Comparison of ENCODE assay signal across 12 cellular contexts in the genomic region with DNA sequence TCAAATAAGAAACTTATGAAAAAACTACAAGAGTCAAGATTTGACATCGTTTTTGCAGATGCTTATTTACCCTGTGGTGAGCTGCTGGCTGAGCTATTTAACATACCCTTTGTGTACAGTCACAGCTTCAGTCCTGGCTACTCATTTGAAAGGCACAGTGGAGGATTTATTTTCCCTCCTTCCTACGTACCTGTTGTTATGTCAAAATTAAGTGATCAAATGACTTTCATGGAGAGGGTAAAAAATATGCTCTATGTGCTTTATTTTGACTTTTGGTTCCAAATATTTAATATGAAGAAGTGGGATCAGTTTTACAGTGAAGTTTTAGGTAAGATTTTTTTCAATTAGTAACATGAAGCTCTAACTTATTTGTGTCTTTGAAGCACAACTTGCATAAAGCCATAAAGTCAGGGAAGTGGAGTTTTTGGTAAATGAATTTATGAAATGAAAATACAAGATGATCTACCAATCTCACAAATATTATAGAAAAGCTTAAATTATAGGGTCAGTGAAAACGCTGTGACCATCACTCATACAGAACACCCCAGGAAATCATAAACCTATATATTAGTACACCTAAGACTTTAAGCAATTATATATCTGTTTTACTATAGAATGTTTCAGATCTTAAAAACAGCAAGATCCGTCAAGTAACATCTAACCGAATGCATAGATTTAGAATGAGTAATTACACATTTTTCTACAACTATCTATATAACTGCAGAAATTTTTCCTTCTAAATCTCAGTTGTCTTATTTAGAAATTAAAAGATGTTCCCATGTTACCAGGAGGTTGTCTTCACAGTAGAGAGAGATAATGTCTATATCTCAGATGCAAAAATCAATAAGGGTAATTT. TPM values are rescaled to one million over a fixed set of nuclear protein-coding genes. Genes with fewer than 3 reads are reported as not detected.
DNase-seq lines count a peak whose midpoint lies in the region; ATAC-seq, FAIRE-seq and TF ChIP-seq lines count a peak whose summit lies in the region.
"Not testable (repeated sequence)": the region's sequence is repeated elsewhere in the genome, so short reads cannot be mapped to it uniquely, and the experiment has no call there.
"Had no signal": no experiment of that assay in that cellular context is flagged by ENCODE, and none has a peak within 500 bp of the region (broad histone marks: within the 10 kb centered on the region; RNA-seq: fewer than 3 reads in every experiment).

No MANE protein-coding gene starts in this region.

- not testable (repeated sequence) for H2AK5ac ChIP-seq in H9 (ENCODE audit: insufficient read length, low read length)

- not testable (repeated sequence) for H3K9ac ChIP-seq in H9 (ENCODE audit: extremely low read depth, insufficient read length, low read length); kidney (ENCODE audit: low read length in 2 of 2); neural progenitor cell

- H3K4me3 ChIP-seq in hepatocyte; kidney (ENCODE audit: low read length in 2 of 2); neural progenitor cell: not testable (repeated sequence)

- H3K4me2 ChIP-seq in H9 (ENCODE audit: insufficient read depth, insufficient read length, low read length); neural progenitor cell: not testable (repeated sequence)
- peak overlapping the region; percentile 23 for H3K4me2 ChIP-seq in hepatocyte

- H3K18ac ChIP-seq in H9 (ENCODE audit: insufficient read length, low read depth, low read length) = not testable (repeated sequence)

- no CpG with 5 or more reads among the region's 5 CpGs for WGBS in H9 (ENCODE audit: extremely low coverage, insufficient read length, low lambda C conversion rate)
- WGBS in hepatocyte (ENCODE audit: low lambda C conversion rate, missing lambda C conversion rate) = 63% methylated on average over 5 of the region's 5 CpGs

- H3K79me2 ChIP-seq in H9 (ENCODE audit: insufficient read depth, low read length); hepatocyte; neural progenitor cell (ENCODE audit: low read depth): not testable (repeated sequence)

- H2BK20ac ChIP-seq in H9 (ENCODE audit: low read depth, low read length, poor library complexity, severe bottlenecking) = not testable (repeated sequence)

- H3K4me1 ChIP-seq in H9 (ENCODE audit: insufficient read depth, low read length); hepatocyte (ENCODE audit: insufficient read depth); kidney (ENCODE audit: control insufficient read depth in 1 of 2, insufficient read depth in 1 of 2, low read depth in 1 of 2, low read length in 2 of 2); neural progenitor cell: not testable (repeated sequence)

- not testable (repeated sequence) for H3K9me2 ChIP-seq in hepatocyte (replicated peaks; ENCODE audit: insufficient read depth)

- H3K4ac ChIP-seq in H9 (ENCODE audit: low read depth, low read length) = not testable (repeated sequence)

- not testable (repeated sequence) for H3T11ph ChIP-seq in H9 (ENCODE audit: low read length)

- POLR2A ChIA-PET in WTC11 (lab: Charles Lee) = not testable (repeated sequence)

- H3K23me2 ChIP-seq in H9 (ENCODE audit: insufficient read length, low read depth, low read length, poor library complexity, severe bottlenecking) = not testable (repeated sequence)

- H3F3A ChIP-seq in neural progenitor cell (ENCODE audit: low read depth) = not testable (repeated sequence)

- H3K36me3 Mint-ChIP-seq in H9 (ENCODE audit: insufficient read depth in 1 of 3, low read depth in 3 of 3); WTC11; neural progenitor cell: not testable (repeated sequence)

- H4K20me1 ChIP-seq in H9 (ENCODE audit: control insufficient read depth, insufficient read depth, insufficient read length); hepatocyte (ENCODE audit: insufficient read depth, poor library complexity, severe bottlenecking); neural progenitor cell (ENCODE audit: low read depth): not testable (repeated sequence)

- H3K27ac Mint-ChIP-seq in H9 (peak overlapping the region in 2 of 3 experiments; percentile 95; a peak in 4 of 7 replicates), WTC11 (peak overlapping the region; percentile 51), neural progenitor cell (peak overlapping the region; percentile 18)

- DNase-seq in DMS153 (lab: John Stamatoyannopoulos, UW) = peak; percentile 7
- DNase-seq in H9; WTC11 (ENCODE audit: low spot score); hepatocyte (ENCODE audit: low spot score); kidney: not testable (repeated sequence)
- peak; percentile 2 for DNase-seq in NCI-H748 (lab: John Stamatoyannopoulos, UW; ENCODE audit: unreplicated experiment)
- peak; percentile 12 for DNase-seq in neural progenitor cell (ENCODE audit: low spot score)

- FAIRE-seq in kidney (lab: Jason Lieb, UNC) = peak; percentile 69

- H2AFZ ChIP-seq in H9 (ENCODE audit: low read length) = not testable (repeated sequence)
- H2AFZ ChIP-seq in hepatocyte (peak overlapping the region; percentile 46), neural progenitor cell (replicated peaks) (peak overlapping the region; percentile 2)

- not testable (repeated sequence) for H3K36me3 ChIP-seq in hepatocyte (replicated peaks; ENCODE audit: insufficient read depth, low read depth); kidney (ENCODE audit: control insufficient read depth in 1 of 2, insufficient read depth in 2 of 2, low read length in 2 of 2); neural progenitor cell

- not testable (repeated sequence) for H3K27ac ChIP-seq in H9 (ENCODE audit: insufficient read length, low read depth, low read length); kidney (ENCODE audit: low read depth in 2 of 2, low read length in 2 of 2); neural progenitor cell
- peak overlapping the region; percentile 19 for H3K27ac ChIP-seq in hepatocyte

- not testable (repeated sequence) for H3K9me3 ChIP-seq in H9 (ENCODE audit: control insufficient read depth, low read depth, low read length); hepatocyte (ENCODE audit: low read depth); kidney (ENCODE audit: control insufficient read depth in 1 of 2, low read length in 2 of 2); neural progenitor cell (ENCODE audit: low read depth)

- H4K8ac ChIP-seq in H9 (replicated peaks; ENCODE audit: insufficient read length, low read depth, low read length) = not testable (repeated sequence)

- H3K79me1 ChIP-seq in H9 (ENCODE audit: insufficient read depth, low read depth, low read length, poor library complexity, severe bottlenecking) = not testable (repeated sequence)

- not testable (repeated sequence) for H3K14ac ChIP-seq in H9 (ENCODE audit: insufficient read depth, low read length)

- not testable (repeated sequence) for H3K9me3 Mint-ChIP-seq in H9, WTC11, neural progenitor cell

- H2BK15ac ChIP-seq in H9 (ENCODE audit: low read depth, low read length) = not testable (repeated sequence)

- intact Hi-C loops in kidney (cut with DNase I) = not testable (repeated sequence)

- H2BK120ac ChIP-seq in H9 (ENCODE audit: low read depth, low read length, poor library complexity, severe bottlenecking) = not testable (repeated sequence)

- CTCF ChIA-PET in WTC11 (lab: Charles Lee) = not testable (repeated sequence)

- H4K91ac ChIP-seq in H9 (ENCODE audit: insufficient read length, low read depth, low read length) = not testable (repeated sequence)

- H3K56ac ChIP-seq in H9 (ENCODE audit: insufficient read length, low read depth, low read length) = not testable (repeated sequence)

- peak; percentile 61; the same call in 1 of the 2 replicates for ATAC-seq in WTC11

- TF ChIP-seq CTCF in H9 (conservative IDR thresholded peaks at IDR 0.05); WTC11 (IDR thresholded peaks at IDR 0.05); hepatocyte (IDR thresholded peaks at IDR 0.05; ENCODE audit: poor library complexity); kidney (IDR thresholded peaks at IDR 0.05; ENCODE audit: borderline replicate concordance, extremely low read depth, insufficient read depth); neural progenitor cell (IDR thresholded peaks at IDR 0.05): not testable (repeated sequence)

- not testable (repeated sequence) for H2BK5ac ChIP-seq in H9 (ENCODE audit: insufficient read length, low read length)

- H3K4me1 Mint-ChIP-seq in H9 (peaks cover 23 to 24% of the 10 kb centered on the region in 2 experiments), WTC11 (peaks cover 25% of the 10 kb centered on the region), neural progenitor cell (peaks cover 13% of the 10 kb centered on the region)

- not testable (repeated sequence) for H2BK12ac ChIP-seq in H9 (ENCODE audit: insufficient read length, low read depth, low read length)

- H4K5ac ChIP-seq in H9 (ENCODE audit: insufficient read length, low read depth, low read length) = not testable (repeated sequence)

- not testable (repeated sequence) for H3K27me3 Mint-ChIP-seq in H9 (ENCODE audit: low read depth); WTC11 (ENCODE audit: low read depth); neural progenitor cell (ENCODE audit: insufficient read depth, low read depth)

- not testable (repeated sequence) for H3K23ac ChIP-seq in H9 (ENCODE audit: insufficient read length, low read depth, low read length)

- H3K27me3 ChIP-seq in H9 (ENCODE audit: insufficient read depth, low read length); hepatocyte; neural progenitor cell: not testable (repeated sequence)

- H3K4me3 Mint-ChIP-seq in H9 (peak overlapping the region in 1 of 2 experiments; percentile 45; a peak in 2 of 5 replicates), WTC11 (peak overlapping the region; percentile 21)
- H3K4me3 Mint-ChIP-seq in neural progenitor cell = not testable (repeated sequence)

RNA-seq across cellular contexts. Expression of a gene that starts 0.8 kb away (rescaled TPM):
- total RNA-seq in H9 (2021) (not detected in 2 replicates), WTC11 (2021) (0.16 to 0.17 TPM (median 0.16 TPM) in 3 replicates), hepatocyte (21.6 and 31.0 TPM in 2 replicates), kidney (not detected), neural progenitor cell (ENCODE audit: low replicate concordance) (not detected in 2 replicates)
- polyA plus RNA-seq in hepatocyte (2.6 and 3.6 TPM in 2 replicates), kidney (ENCODE audit: insufficient read depth, low read depth, low replicate concordance) (not detected)
- total RNA-seq: CD4-positive, alpha-beta T cell; H4; IMR-90 had no signal
- polyA plus RNA-seq: BJ, IMR-90, K562 had no signal

Comparison
In these comparisons a context has a peak if more than half of its experiments do, and no peak if none do; other contexts are left out.
1. H3K27ac Mint-ChIP-seq: peak in every context shown above with its lines; median percentile 95 in H9; 51 in WTC11; 18 in neural progenitor cell.
2. RNA of a gene that starts 0.8 kb away (total RNA-seq): 21.6 to 31.0 TPM in hepatocyte; 0.16 to 0.17 TPM in WTC11, not detected in H9, not detected in kidney (single experiment) and not detected in neural progenitor cell; every median in the first group is over 10 times any median in the second.